13 cellular contexts compared by ENCODE assay signal in the genomic region with DNA sequence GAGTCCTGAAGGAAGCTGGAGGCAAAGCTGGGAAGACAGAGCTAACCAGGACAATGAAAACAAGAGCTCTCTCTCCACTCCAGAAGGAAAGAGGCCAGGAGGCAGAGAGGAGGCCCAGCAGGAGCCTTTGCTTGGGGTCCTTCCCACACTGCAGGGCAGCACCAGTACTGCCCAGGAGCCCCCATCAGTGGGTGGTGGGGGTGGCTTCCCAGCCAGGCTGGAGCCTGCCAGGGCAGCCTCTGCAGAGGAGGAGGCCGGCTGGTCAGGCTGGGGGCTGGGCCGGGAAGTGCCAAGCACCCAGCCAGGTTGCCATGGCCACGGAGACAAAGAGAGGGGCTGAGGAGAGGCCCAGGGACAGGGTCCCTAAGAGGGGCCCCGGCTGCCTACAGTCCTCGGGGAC. TPM values are rescaled to one million over a fixed set of nuclear protein-coding genes. Genes with fewer than 3 reads are reported as not detected.
DNase-seq lines count a peak whose midpoint lies in the region; ATAC-seq and TF ChIP-seq lines count a peak whose summit lies in the region.
"Had no signal": no experiment of that assay in that cellular context is flagged by ENCODE, and none has a peak within 500 bp of the region (broad histone marks: within the 10 kb centered on the region; RNA-seq: fewer than 3 reads in every experiment).

No MANE protein-coding gene starts in this region.

- CTCF ChIA-PET in Panc1 (lab: Charles Lee) (interaction anchor here (0.6 kb wide), 1 partner anchor 137 kb away, joined by 3 read pairs; no protein-coding TSS in a partner anchor), HEK293T (lab: Yijun Ruan, JAX) (interaction anchor here (1.2 kb wide), 1 partner anchor 14 kb away, joined by 3 read pairs; no protein-coding TSS in a partner anchor)

- no TSS peak for BruUV-seq in Panc1 (replicated peaks; lab: Mats Ljungman, UMichigan)

- H3K36me3 ChIP-seq in Panc1 (ENCODE audit: control insufficient read depth, insufficient read depth, low read length) (no peaks in the 10 kb centered on the region), osteoblast (ENCODE audit: insufficient read depth, low read length) (no peaks in the 10 kb centered on the region)

- peak overlapping the region; percentile 37 for H2AFZ ChIP-seq in osteoblast (ENCODE audit: low read length)

- no peak overlapping the region for H3K27ac ChIP-seq in Panc1 (ENCODE audit: low read length)
- no peak overlapping the region for H3K27ac ChIP-seq in osteoblast (ENCODE audit: low read depth, low read length)

- no peak overlapping the region for H3K4me2 ChIP-seq in osteoblast (ENCODE audit: insufficient read depth, low read length)

- peak; percentile 43 for ATAC-seq in Panc1
- no peak for ATAC-seq in HG03039 (IDR thresholded peaks at IDR 0.05; ENCODE audit: unreplicated experiment)

- H4K20me1 ChIP-seq in osteoblast (ENCODE audit: insufficient read depth, low read length), result peaks cover 9% of the 10 kb centered on the region

- POLR2A ChIA-PET in Panc1 (lab: Charles Lee), result no interaction called here
- POLR2A ChIA-PET in HEK293T (lab: Yijun Ruan, JAX), result no interaction called here

- H3K4me3 ChIP-seq in Panc1 (ENCODE audit: low read depth in 2 of 2, low read length in 2 of 2), result no peak overlapping the region
- no peak overlapping the region for H3K4me3 ChIP-seq in osteoblast (ENCODE audit: insufficient read depth, low read length)

- in situ Hi-C loops in Panc1 (cut with HindIII; ENCODE audit: low pct_unique_long_range_greater_than_20kb, low sequenced_read_pairs), result no loop called here

- intact Hi-C loops in Panc1 (cut with micrococcal nuclease; ENCODE audit: unreplicated experiment), result no loop called here
- intact Hi-C loops in cardiac septum (cut with DNase I), result no loop called here

- TF ChIP-seq CTCF in Panc1 (IDR thresholded peaks at IDR 0.05) (no peak), osteoblast (IDR thresholded peaks at IDR 0.05; ENCODE audit: extremely low read depth, low read depth, low read length) (no peak)

- H3K9me3 ChIP-seq in Panc1 (ENCODE audit: control insufficient read depth, insufficient read depth, low read depth, low read length) (no peaks in the 10 kb centered on the region), osteoblast (ENCODE audit: low read depth, low read length) (no peaks in the 10 kb centered on the region)

- H3K79me2 ChIP-seq in osteoblast (ENCODE audit: insufficient read depth, low read length), result peaks cover 8% of the 10 kb centered on the region

- H3K27me3 ChIP-seq in Panc1 (ENCODE audit: control insufficient read depth, insufficient read depth, low read length), result no peaks in the 10 kb centered on the region
- H3K27me3 ChIP-seq in osteoblast (ENCODE audit: insufficient read depth, low read length), result no peaks in the 10 kb centered on the region

- H3K4me1 ChIP-seq in Panc1 (ENCODE audit: control insufficient read depth, insufficient read depth, low read length), result peaks cover 10% of the 10 kb centered on the region
- peaks cover 19% of the 10 kb centered on the region for H3K4me1 ChIP-seq in osteoblast (ENCODE audit: insufficient read depth, low read length)

- peak in 2 of 3 experiments; percentile 58 to 69 for DNase-seq in NCI-H1417 (lab: John Stamatoyannopoulos, UW)
- no peak for DNase-seq in NCI-H1417 treated with DMSO at 0.1 percent for 48 hours (lab: John Stamatoyannopoulos, UW)
- no peak for DNase-seq in Panc1 (ENCODE audit: low read depth, low spot score)
- DNase-seq in globus pallidus (ENCODE audit: low spot score), result peak; percentile 66
- DNase-seq in osteoblast (ENCODE audit: insufficient read length, low spot score, missing footprints), result no peak
- DNase-seq in HEK293T (ENCODE audit: extremely low spot score), result no peak
- no peak for DNase-seq in cardiac septum (ENCODE audit: low spot score)
- DNase-seq: 8988T; activated CD4-positive, alpha-beta T cell treated with anti-CD3 and anti-CD28 coated beads, Interleukin-2, amount 10 ng/mL, durations not matched to agents 7 days and 5 days; amniotic stem cell; NCI-H2171; SIG-M5 had no signal

TF ChIP-seq in HEK293T, 16 proteins besides CTCF, POLR2A, EP300 and RAD21:
- TF ChIP-seq HDGF (IDR thresholded peaks at IDR 0.05; ENCODE audit: borderline replicate concordance) (no peak), FOXA1 (IDR thresholded peaks at IDR 0.05) (no peak), TARDBP (IDR thresholded peaks at IDR 0.05) (no peak), ZNF384 (IDR thresholded peaks at IDR 0.05) (no peak), FOXM1 (IDR thresholded peaks at IDR 0.05; ENCODE audit: borderline replicate concordance) (no peak), L3MBTL2 (conservative IDR thresholded peaks at IDR 0.05) (no peak), CTBP1 (IDR thresholded peaks at IDR 0.05; ENCODE audit: borderline replicate concordance) (no peak), ELF4 (IDR thresholded peaks at IDR 0.05) (no peak), ARNT (IDR thresholded peaks at IDR 0.05) (no peak), SUZ12 (IDR thresholded peaks at IDR 0.05) (no peak), FOXK2 (IDR thresholded peaks at IDR 0.05) (no peak), BHLHE40 (IDR thresholded peaks at IDR 0.05; ENCODE audit: borderline replicate concordance) (no peak), NFRKB (IDR thresholded peaks at IDR 0.05) (no peak), SP1 (IDR thresholded peaks at IDR 0.05) (no peak), LEF1 (IDR thresholded peaks at IDR 0.05; ENCODE audit: borderline replicate concordance) (no peak)
- TF ChIP-seq, protein P1, sequence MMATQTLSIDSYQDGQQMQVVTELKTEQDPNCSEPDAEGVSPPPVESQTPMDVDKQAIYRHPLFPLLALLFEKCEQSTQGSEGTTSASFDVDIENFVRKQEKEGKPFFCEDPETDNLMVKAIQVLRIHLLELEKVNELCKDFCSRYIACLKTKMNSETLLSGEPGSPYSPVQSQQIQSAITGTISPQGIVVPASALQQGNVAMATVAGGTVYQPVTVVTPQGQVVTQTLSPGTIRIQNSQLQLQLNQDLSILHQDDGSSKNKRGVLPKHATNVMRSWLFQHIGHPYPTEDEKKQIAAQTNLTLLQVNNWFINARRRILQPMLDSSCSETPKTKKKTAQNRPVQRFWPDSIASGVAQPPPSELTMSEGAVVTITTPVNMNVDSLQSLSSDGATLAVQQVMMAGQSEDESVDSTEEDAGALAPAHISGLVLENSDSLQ (IDR thresholded peaks at IDR 0.05), result no peak

RNA-seq across cellular contexts. Expression of a gene that starts 33.4 kb away (rescaled TPM):
- total RNA-seq in Panc1 (2021; ENCODE audit: unreplicated experiment) (20.0 TPM), osteoblast (12.7 and 14.1 TPM in 2 replicates), cardiac septum (13.9 TPM)
- 18.5 TPM for polyA plus RNA-seq in Panc1 (2012; ENCODE audit: insufficient read length)

Comparison
In these comparisons a context has a peak if more than half of its experiments do, and no peak if none do; other contexts are left out.
1. DNase-seq: peak in NCI-H1417 (2 of 3) and globus pallidus (single experiment); none in NCI-H1417 treated with DMSO at 0.1 percent for 48 hours (single experiment), Panc1 (single experiment), osteoblast (single experiment), HEK293T (single experiment) and cardiac septum (single experiment).